1 cellular context compared by ENCODE assay signal in the genomic region with DNA sequence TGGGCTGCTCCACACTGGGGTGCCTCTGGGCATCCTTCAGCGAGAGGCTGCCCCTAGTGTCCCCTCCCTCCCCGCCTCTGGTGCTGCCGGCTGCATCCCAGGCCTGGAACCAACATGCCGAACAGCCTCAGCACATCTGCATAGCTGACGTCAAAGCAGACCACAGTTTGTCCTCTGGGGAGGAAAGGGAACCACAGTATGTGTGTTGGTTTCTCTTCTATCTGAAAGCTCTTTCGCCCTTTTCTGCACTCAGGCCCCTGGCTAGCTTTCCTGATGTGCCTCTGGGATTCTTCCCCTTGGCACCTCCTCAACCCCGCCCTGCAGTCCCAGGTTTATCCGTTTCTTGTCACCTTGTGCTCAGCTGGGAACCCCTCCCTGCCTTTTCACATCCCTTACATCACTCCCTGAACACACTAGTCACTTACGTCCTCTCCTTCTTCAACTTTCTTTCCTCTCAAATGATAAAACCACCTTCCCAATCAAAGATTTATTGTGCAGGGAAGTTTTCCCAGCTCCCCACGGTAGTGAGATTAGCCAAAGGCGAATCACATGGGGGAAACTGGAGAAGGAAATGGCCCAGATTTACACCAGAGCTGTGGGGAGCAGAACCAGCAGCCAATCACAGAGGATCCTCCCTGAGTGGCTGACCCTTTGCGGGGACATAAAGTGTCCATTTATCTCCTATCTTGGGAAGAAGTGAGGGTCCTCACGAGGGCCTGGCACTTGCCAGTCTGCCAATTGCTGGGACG.
TF ChIP-seq lines count a peak whose summit lies in the region.

No MANE protein-coding gene starts in this region.

TF ChIP-seq in IMR-90, 13 proteins besides CTCF, POLR2A, EP300 and RAD21 (continued from another document):
- TF ChIP-seq MAZ (IDR thresholded peaks at IDR 0.05; ENCODE audit: borderline replicate concordance, low read depth, low read length), result no peak
- no peak for TF ChIP-seq SMC3 (IDR thresholded peaks at IDR 0.05; ENCODE audit: low read depth, low read length)
- no peak for TF ChIP-seq ELK1 (IDR thresholded peaks at IDR 0.05; ENCODE audit: borderline replicate concordance, low read depth, low read length)
- TF ChIP-seq, protein P1, sequence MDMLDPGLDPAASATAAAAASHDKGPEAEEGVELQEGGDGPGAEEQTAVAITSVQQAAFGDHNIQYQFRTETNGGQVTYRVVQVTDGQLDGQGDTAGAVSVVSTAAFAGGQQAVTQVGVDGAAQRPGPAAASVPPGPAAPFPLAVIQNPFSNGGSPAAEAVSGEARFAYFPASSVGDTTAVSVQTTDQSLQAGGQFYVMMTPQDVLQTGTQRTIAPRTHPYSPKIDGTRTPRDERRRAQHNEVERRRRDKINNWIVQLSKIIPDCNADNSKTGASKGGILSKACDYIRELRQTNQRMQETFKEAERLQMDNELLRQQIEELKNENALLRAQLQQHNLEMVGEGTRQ (IDR thresholded peaks at IDR 0.05; ENCODE audit: low read depth, low read length), result no peak
- no peak for TF ChIP-seq FOS (IDR thresholded peaks at IDR 0.05; ENCODE audit: low read depth, low read length)
TF ChIP-seq in IMR-90: peak in this region for 0.
